In genomic region chr6:158518196-158519127, GRCh38 we compare ENCODE assay signal across 8 cellular contexts. TPM values are rescaled to one million over a fixed set of nuclear protein-coding genes. Genes with fewer than 3 reads are reported as not detected.
DNase-seq lines count a peak whose midpoint lies in the region; ATAC-seq and TF ChIP-seq lines count a peak whose summit lies in the region.

No MANE protein-coding gene starts in this region.

- H3K9me3 ChIP-seq in muscle layer of duodenum (ENCODE audit: control insufficient read depth in 1 of 2, low read length in 2 of 2) (no peaks in the 10 kb centered on the region), subcutaneous abdominal adipose tissue (ENCODE audit: control insufficient read depth in 5 of 5, low read length in 5 of 5) (no peaks in the 10 kb centered on the region)

- H3K4me1 ChIP-seq in muscle layer of duodenum (ENCODE audit: control insufficient read depth in 1 of 2, insufficient read depth in 2 of 2, low read length in 2 of 2) = peaks cover 6 to 8% of the 10 kb centered on the region in 2 donors
- H3K4me1 ChIP-seq in subcutaneous abdominal adipose tissue (ENCODE audit: control insufficient read depth in 5 of 5, insufficient read depth in 5 of 5, low read length in 5 of 5) = peaks cover 0 to 26% (median 25%) of the 10 kb centered on the region in 5 donors

- CTCF ChIA-PET in Calu3 (lab: Charles Lee) = interaction anchor here (0.6 to 1.8 kb wide), 7 partner anchors 18 to 831 kb away, joined by 3 to 13 read pairs (median 5); no protein-coding TSS in a partner anchor
- CTCF ChIA-PET in activated CD8-positive, alpha-beta memory T cell treated with anti-CD3 and anti-CD28 coated beads, Interleukin-2, amount 10 ng/mL, durations not matched to agents 7 days and 5 days (lab: Charles Lee) = interaction anchor here (0.6 to 2.3 kb wide), 13 partner anchors 8 to 304 kb away, joined by 3 to 18 read pairs (median 3); no protein-coding TSS in a partner anchor

- peak; percentile 45 for TF ChIP-seq CTCF in Calu3 (IDR thresholded peaks at IDR 0.05; ENCODE audit: unreplicated experiment)

- peak overlapping the region; percentile 56 for H3K27ac Mint-ChIP-seq in Calu3 (ENCODE audit: unreplicated experiment)
- peak overlapping the region; percentile 83 for H3K27ac Mint-ChIP-seq in activated CD8-positive, alpha-beta memory T cell treated with anti-CD3 and anti-CD28 coated beads, Interleukin-2, amount 10 ng/mL, durations not matched to agents 7 days and 5 days

- intact Hi-C loops in Calu3 (cut with micrococcal nuclease; ENCODE audit: unreplicated experiment) = loop anchor here (2.0 kb wide), 1 partner anchor 298 kb away; no protein-coding TSS in a partner anchor

- no TSS peak for BruUV-seq in Calu3 (replicated peaks; lab: Mats Ljungman, UMichigan)

- H3K27me3 ChIP-seq in muscle layer of duodenum (ENCODE audit: low read depth, low read length) (peaks cover 15% of the 10 kb centered on the region), subcutaneous abdominal adipose tissue (ENCODE audit: control insufficient read depth in 5 of 5, insufficient read depth in 4 of 5, low read length in 5 of 5) (peaks cover 0 to 6% (median 4%) of the 10 kb centered on the region in 5 donors)

- ATAC-seq in GM19452 (IDR thresholded peaks at IDR 0.05; ENCODE audit: unreplicated experiment) (peak; percentile 77), HG03521 (IDR thresholded peaks at IDR 0.05; ENCODE audit: unreplicated experiment) (peak; percentile 72)
- ATAC-seq in activated CD8-positive, alpha-beta memory T cell treated with anti-CD3 and anti-CD28 coated beads, Interleukin-2, amount 10 ng/mL, durations not matched to agents 7 days and 5 days = peak; percentile 92

- DNase-seq in Calu3 (peak; percentile 63), NCI-H774 (lab: John Stamatoyannopoulos, UW) (peak; percentile 71), epithelial cell of prostate (ENCODE audit: low read depth, low spot score) (no peak)
- DNase-seq in activated CD8-positive, alpha-beta memory T cell treated with anti-CD3 and anti-CD28 coated beads, Interleukin-2, amount 10 ng/mL, durations not matched to agents 7 days and 5 days = peak; percentile 81

- no peak overlapping the region for H3K9ac ChIP-seq in subcutaneous abdominal adipose tissue (ENCODE audit: low read length in 5 of 5)

- H3K4me3 Mint-ChIP-seq in Calu3 (ENCODE audit: low read depth, unreplicated experiment) = peak overlapping the region; percentile 69
- H3K4me3 Mint-ChIP-seq in activated CD8-positive, alpha-beta memory T cell treated with anti-CD3 and anti-CD28 coated beads, Interleukin-2, amount 10 ng/mL, durations not matched to agents 7 days and 5 days = peak overlapping the region; percentile 83

- H3K27ac ChIP-seq in epithelial cell of prostate (peak overlapping the region; percentile 39), muscle layer of duodenum (ENCODE audit: low read length) (no peak overlapping the region), subcutaneous abdominal adipose tissue (ENCODE audit: low read depth, low read length) (no peak overlapping the region)

- H3K4me3 ChIP-seq in muscle layer of duodenum (ENCODE audit: low read depth in 1 of 2, low read length in 2 of 2) = peak overlapping the region; percentile 46 to 52
- H3K4me3 ChIP-seq in subcutaneous abdominal adipose tissue (ENCODE audit: low read depth in 1 of 5, low read length in 5 of 5) = peak overlapping the region; percentile 12 to 49 (median 40)

- H3K4me1 Mint-ChIP-seq in Calu3 (ENCODE audit: low read depth, unreplicated experiment) = peaks cover 9% of the 10 kb centered on the region
- H3K4me1 Mint-ChIP-seq in activated CD8-positive, alpha-beta memory T cell treated with anti-CD3 and anti-CD28 coated beads, Interleukin-2, amount 10 ng/mL, durations not matched to agents 7 days and 5 days = peaks cover 38% of the 10 kb centered on the region

- H3K36me3 ChIP-seq in muscle layer of duodenum (ENCODE audit: control insufficient read depth in 1 of 2, insufficient read depth in 2 of 2, low read length in 2 of 2) (no peaks in the 10 kb centered on the region), subcutaneous abdominal adipose tissue (ENCODE audit: control insufficient read depth in 5 of 5, insufficient read depth in 5 of 5, low read length in 5 of 5) (no peaks in the 10 kb centered on the region)

- no peaks in the 10 kb centered on the region for H3K9me3 Mint-ChIP-seq in Calu3 (ENCODE audit: low read depth, unreplicated experiment)
- no peaks in the 10 kb centered on the region for H3K9me3 Mint-ChIP-seq in activated CD8-positive, alpha-beta memory T cell treated with anti-CD3 and anti-CD28 coated beads, Interleukin-2, amount 10 ng/mL, durations not matched to agents 7 days and 5 days (ENCODE audit: low read depth)

- H3K36me3 Mint-ChIP-seq in Calu3 (ENCODE audit: insufficient read depth, unreplicated experiment) = no peaks in the 10 kb centered on the region
- no peaks in the 10 kb centered on the region for H3K36me3 Mint-ChIP-seq in activated CD8-positive, alpha-beta memory T cell treated with anti-CD3 and anti-CD28 coated beads, Interleukin-2, amount 10 ng/mL, durations not matched to agents 7 days and 5 days

- H3K27me3 Mint-ChIP-seq in Calu3 (ENCODE audit: unreplicated experiment) = no peaks in the 10 kb centered on the region
- H3K27me3 Mint-ChIP-seq in activated CD8-positive, alpha-beta memory T cell treated with anti-CD3 and anti-CD28 coated beads, Interleukin-2, amount 10 ng/mL, durations not matched to agents 7 days and 5 days = peaks cover 20% of the 10 kb centered on the region

RNA-seq across cellular contexts. Expression of gene TMEM181, which starts 41.4 kb away (rescaled TPM):
- total RNA-seq in Calu3 (2022) = 42.9 and 48.7 TPM in 2 replicates
- total RNA-seq in activated CD8-positive, alpha-beta memory T cell treated with anti-CD3 and anti-CD28 coated beads, Interleukin-2, amount 10 ng/mL, durations not matched to agents 7 days and 5 days = 10 to 100 TPM; 14.0 to 17.4 TPM
